Comparison of ENCODE assay signal across 11 cellular contexts in the genomic region with DNA sequence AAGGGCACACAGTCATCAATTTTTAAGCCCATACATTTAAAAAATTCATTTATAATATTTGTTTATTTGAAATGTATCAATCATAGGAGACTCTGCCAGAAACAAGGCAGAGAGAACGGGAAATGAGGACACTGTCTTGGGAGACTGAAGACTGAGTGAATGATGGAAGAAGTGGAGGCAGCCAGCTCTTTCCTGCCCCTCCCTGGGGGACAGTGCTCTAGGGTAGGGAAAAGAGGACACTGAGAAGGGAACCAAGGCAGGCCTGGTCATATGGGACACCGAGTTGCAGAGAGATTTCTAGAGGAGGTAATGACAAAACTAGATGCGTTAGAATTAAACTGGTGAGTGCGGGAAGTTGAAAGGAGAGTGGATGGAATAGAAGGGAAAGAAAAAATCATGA. TPM values are rescaled to one million over a fixed set of nuclear protein-coding genes. Genes with fewer than 3 reads are reported as not detected.
DNase-seq lines count a peak whose midpoint lies in the region; ATAC-seq and TF ChIP-seq lines count a peak whose summit lies in the region.
"Had no signal": no experiment of that assay in that cellular context is flagged by ENCODE, and none has a peak within 500 bp of the region (broad histone marks: within the 10 kb centered on the region; RNA-seq: fewer than 3 reads in every experiment).

No MANE protein-coding gene starts in this region.

- no peak for DNase-seq in CD4-positive, alpha-beta memory T cell
- DNase-seq in activated CD8-positive, alpha-beta T cell treated with anti-CD3 and anti-CD28 coated beads, Interleukin-2, amount 10 ng/mL, durations not matched to agents 7 days and 5 days, result no peak
- no peak for DNase-seq in left ventricle myocardium superior
- no peak for DNase-seq in GM13977 (ENCODE audit: low spot score)
- no peak for DNase-seq in mesenteric fat pad (ENCODE audit: low spot score)
- no peak for DNase-seq in HT-29 (ENCODE audit: low spot score)
- DNase-seq in GF-D8 (lab: John Stamatoyannopoulos, UW), result no peak
- DNase-seq: caudate nucleus, hippocampal formation, NCI-H1417 had no signal

- no peak for TF ChIP-seq CTCF in GM13977 (IDR thresholded peaks at IDR 0.05; ENCODE audit: extremely low read depth, insufficient read depth, missing control alignments)

- H3K4me3 ChIP-seq in CD4-positive, alpha-beta memory T cell (ENCODE audit: low read length in 2 of 2), result no peak overlapping the region
- H3K4me3 ChIP-seq in skeletal muscle satellite cell (ENCODE audit: low read length), result no peak overlapping the region

- H3K27me3 ChIP-seq in CD4-positive, alpha-beta memory T cell (ENCODE audit: insufficient read depth, low read length), result no peaks in the 10 kb centered on the region
- no peaks in the 10 kb centered on the region for H3K27me3 ChIP-seq in skeletal muscle satellite cell (ENCODE audit: control insufficient read depth, insufficient read depth, low read length)

- H3K27ac ChIP-seq in CD4-positive, alpha-beta memory T cell (ENCODE audit: low read depth, low read length), result peak overlapping the region; percentile 51

- in situ Hi-C loops in GM13977 (cut with MboI; ENCODE audit: low pct_unique_long_range_greater_than_20kb, low sequenced_read_pairs, unreplicated experiment), result no loop called here

- POLR2A ChIA-PET in CD4-positive, alpha-beta memory T cell (lab: Charles Lee; ENCODE audit: partially characterized antibody), result interaction anchor here (0.7 to 3.3 kb wide), 6 partner anchors 12 to 100 kb away, joined by 3 to 20 read pairs (median 8); a partner anchor contains a TSS
- POLR2A ChIA-PET in activated CD8-positive, alpha-beta T cell treated with anti-CD3 and anti-CD28 coated beads, Interleukin-2, amount 10 ng/mL, durations not matched to agents 7 days and 5 days (lab: Charles Lee), result interaction anchor here (1.0 to 1.3 kb wide), 5 partner anchors 12 to 101 kb away, joined by 3 to 6 read pairs (median 3); a partner anchor contains a TSS

- peak overlapping the region in 4 of 8 donors; percentile 27 to 58 (median 55) for H3K4me3 Mint-ChIP-seq in CD4-positive, alpha-beta memory T cell
- H3K4me3 Mint-ChIP-seq in activated CD8-positive, alpha-beta T cell treated with anti-CD3 and anti-CD28 coated beads, Interleukin-2, amount 10 ng/mL, durations not matched to agents 7 days and 5 days, result no peak overlapping the region

- H3K9ac ChIP-seq in skeletal muscle satellite cell (ENCODE audit: low read depth, low read length), result peak overlapping the region; percentile 57

- H3K4me1 Mint-ChIP-seq in CD4-positive, alpha-beta memory T cell, result peaks cover 29 to 51% (median 40%) of the 10 kb centered on the region in 4 donors
- H3K4me1 Mint-ChIP-seq in activated CD8-positive, alpha-beta T cell treated with anti-CD3 and anti-CD28 coated beads, Interleukin-2, amount 10 ng/mL, durations not matched to agents 7 days and 5 days (ENCODE audit: low read depth), result peaks cover 24% of the 10 kb centered on the region

- peaks cover 0 to 2% (median 0%) of the 10 kb centered on the region in 8 donors for H3K9me3 Mint-ChIP-seq in CD4-positive, alpha-beta memory T cell
- H3K9me3 Mint-ChIP-seq in activated CD8-positive, alpha-beta T cell treated with anti-CD3 and anti-CD28 coated beads, Interleukin-2, amount 10 ng/mL, durations not matched to agents 7 days and 5 days (ENCODE audit: insufficient read depth), result no peaks in the 10 kb centered on the region

- intact Hi-C loops in CD4-positive, alpha-beta memory T cell (cut with micrococcal nuclease), result loop anchor here (1.0 kb wide), 3 partner anchors 32 to 101 kb away; a partner anchor contains a TSS
- intact Hi-C loops in left ventricle myocardium superior (cut with micrococcal nuclease), result no loop called here

- no peaks in the 10 kb centered on the region for H3K27me3 Mint-ChIP-seq in CD4-positive, alpha-beta memory T cell
- no peaks in the 10 kb centered on the region for H3K27me3 Mint-ChIP-seq in activated CD8-positive, alpha-beta T cell treated with anti-CD3 and anti-CD28 coated beads, Interleukin-2, amount 10 ng/mL, durations not matched to agents 7 days and 5 days (ENCODE audit: low read depth)

- H3K27ac Mint-ChIP-seq in CD4-positive, alpha-beta memory T cell, result peak overlapping the region; percentile 86 to 96 (median 89)
- peak overlapping the region; percentile 18 for H3K27ac Mint-ChIP-seq in activated CD8-positive, alpha-beta T cell treated with anti-CD3 and anti-CD28 coated beads, Interleukin-2, amount 10 ng/mL, durations not matched to agents 7 days and 5 days

- ATAC-seq in activated CD8-positive, alpha-beta T cell treated with anti-CD3 and anti-CD28 coated beads, Interleukin-2, amount 10 ng/mL, durations not matched to agents 7 days and 5 days, result peak; percentile 16
- peak; percentile 74 for ATAC-seq in left ventricle myocardium superior

- CTCF ChIA-PET in CD4-positive, alpha-beta memory T cell (lab: Charles Lee; ENCODE audit: partially characterized antibody), result interaction anchor here (1.6 to 3.1 kb wide), 2 partner anchors 30 to 52 kb away, joined by 6 to 12 read pairs; no protein-coding TSS in a partner anchor
- CTCF ChIA-PET in activated CD8-positive, alpha-beta T cell treated with anti-CD3 and anti-CD28 coated beads, Interleukin-2, amount 10 ng/mL, durations not matched to agents 7 days and 5 days (lab: Charles Lee), result interaction anchor here (4.5 kb wide), 1 partner anchor 53 kb away, joined by 22 read pairs; no protein-coding TSS in a partner anchor

- peak overlapping the region; percentile 54 for H3K4me2 ChIP-seq in skeletal muscle satellite cell (ENCODE audit: low read length)

- no peaks in the 10 kb centered on the region for H3K9me3 ChIP-seq in CD4-positive, alpha-beta memory T cell (ENCODE audit: control insufficient read depth in 1 of 2, low read length in 2 of 2)
- no peaks in the 10 kb centered on the region for H3K9me3 ChIP-seq in skeletal muscle satellite cell (replicated peaks; ENCODE audit: low read length)

- H3K36me3 ChIP-seq in CD4-positive, alpha-beta memory T cell (ENCODE audit: insufficient read depth, low read length), result no peaks in the 10 kb centered on the region
- H3K36me3 ChIP-seq in skeletal muscle satellite cell (ENCODE audit: insufficient read depth, low read length), result no peaks in the 10 kb centered on the region

- H3K4me1 ChIP-seq in CD4-positive, alpha-beta memory T cell (ENCODE audit: insufficient read depth, low read length), result peaks cover 40% of the 10 kb centered on the region
- peaks cover 30% of the 10 kb centered on the region for H3K4me1 ChIP-seq in skeletal muscle satellite cell (ENCODE audit: control insufficient read depth, insufficient read depth, low read length)

- H3K36me3 Mint-ChIP-seq in CD4-positive, alpha-beta memory T cell, result peaks cover 0 to 5% of the 10 kb centered on the region in 2 donors
- H3K36me3 Mint-ChIP-seq in activated CD8-positive, alpha-beta T cell treated with anti-CD3 and anti-CD28 coated beads, Interleukin-2, amount 10 ng/mL, durations not matched to agents 7 days and 5 days (ENCODE audit: low read depth), result peaks cover 1% of the 10 kb centered on the region

RNA-seq across cellular contexts. Expression of a gene that starts 31.6 kb away (rescaled TPM):
- total RNA-seq in CD4-positive, alpha-beta memory T cell, result 10 to 100 TPM in 1 of 2 experiments, 1 to 10 TPM in 1; 9.2 to 10.7 TPM
- 1 to 10 TPM in 1 of 2 donors, under 1 TPM in 1; 0.33 to 1.3 TPM for polyA plus RNA-seq in CD4-positive, alpha-beta memory T cell
- total RNA-seq in activated CD8-positive, alpha-beta T cell treated with anti-CD3 and anti-CD28 coated beads, Interleukin-2, amount 10 ng/mL, durations not matched to agents 7 days and 5 days, result 10 to 100 TPM; 18.1 to 18.9 TPM
- total RNA-seq in left ventricle myocardium superior (5.0 TPM), mesenteric fat pad (16.7 TPM)
- 7.0 and 8.6 TPM in 2 replicates for total RNA-seq in skeletal muscle satellite cell (2012; rRNA removed)
- total RNA-seq in HT-29 (2014; rRNA removed; shearing (Covaris generic)), result 2.1 and 3.1 TPM in 2 replicates
